In genomic region chr4:7067523-7068278, GRCh38 we compare ENCODE assay signal across 8 cellular contexts. TPM values are rescaled to one million over a fixed set of nuclear protein-coding genes. Genes with fewer than 3 reads are reported as not detected.
DNase-seq lines count a peak whose midpoint lies in the region; ATAC-seq and TF ChIP-seq lines count a peak whose summit lies in the region.

Gene GRPEL1 (minus strand): TSS chr4:7068064. CDS start chr4:7068032, 32 bp downstream.

- WGBS in prostate gland, result under 1% methylated on average over 72 of the region's 75 CpGs
- WGBS in aorta, 2 donors, result 0% methylated on average over 51 to 75 of the region's 75 CpGs

- H3K27ac ChIP-seq in ascending aorta, result peak within 1 kb of the TSS; percentile 86 to 95
- peak within 1 kb of the TSS; percentile 89 to 91 for H3K27ac ChIP-seq in right atrium auricular region
- H3K27ac ChIP-seq in prostate gland, result peak within 1 kb of the TSS; percentile 75 to 85
- H3K27ac ChIP-seq in aorta (ENCODE audit: low read depth in 1 of 2, low read length in 2 of 2), result peak within 1 kb of the TSS in 1 of 2 donors; percentile 80

- TF ChIP-seq POLR2A in prostate gland (IDR thresholded peaks at IDR 0.05), result peak; percentile 95

- H3K9me3 ChIP-seq in ascending aorta (no peaks in the 10 kb centered on the region), right atrium auricular region (no peaks in the 10 kb centered on the region), prostate gland (no peaks in the 10 kb centered on the region), aorta (ENCODE audit: control insufficient read depth, low read length) (no peaks in the 10 kb centered on the region)

- H3K4me1 ChIP-seq in ascending aorta (peaks cover 10 to 18% of the 10 kb centered on the region in 2 donors), right atrium auricular region (peaks cover 0 to 32% of the 10 kb centered on the region in 2 donors), prostate gland (replicated peaks) (peaks cover 7% of the 10 kb centered on the region), aorta (ENCODE audit: control insufficient read depth in 1 of 2, insufficient read depth in 2 of 2, low read length in 2 of 2) (peaks cover 0 to 6% of the 10 kb centered on the region in 2 donors)

- H3K4me3 ChIP-seq in ascending aorta (peak within 1 kb of the TSS; percentile 90 to 94), right atrium auricular region (peak within 1 kb of the TSS; percentile 71 to 100), prostate gland (peak within 1 kb of the TSS; percentile 91 to 92), aorta (ENCODE audit: low read length in 2 of 2) (peak within 1 kb of the TSS; percentile 74 to 76)

- H3K36me3 ChIP-seq in ascending aorta (peaks cover 6 to 19% of the 10 kb centered on the region in 2 donors), right atrium auricular region (peaks cover 21% of the 10 kb centered on the region), prostate gland (no peaks in the 10 kb centered on the region), aorta (ENCODE audit: control insufficient read depth in 1 of 2, insufficient read depth in 2 of 2, low read length in 1 of 2) (no peaks in the 10 kb centered on the region)

- peak; percentile 94 for ATAC-seq in GM18498 (IDR thresholded peaks at IDR 0.05; ENCODE audit: unreplicated experiment)
- peak; percentile 90 for ATAC-seq in HG02852 (IDR thresholded peaks at IDR 0.05; ENCODE audit: unreplicated experiment)
- peak; percentile 99 for ATAC-seq in aorta (ENCODE audit: low FRiP score)

- H3K27me3 ChIP-seq in ascending aorta, result no peaks in the 10 kb centered on the region
- H3K27me3 ChIP-seq in right atrium auricular region, result no peaks in the 10 kb centered on the region
- H3K27me3 ChIP-seq in prostate gland (replicated peaks; ENCODE audit: insufficient read depth), result no peaks in the 10 kb centered on the region
- H3K27me3 ChIP-seq in aorta (ENCODE audit: control insufficient read depth in 1 of 2, insufficient read depth in 2 of 2, low read length in 1 of 2), result no peaks in the 10 kb centered on the region

- intact Hi-C loops in ascending aorta (cut with DNase I), result loop anchor here (1.0 to 5.0 kb wide), 7 partner anchors 24 to 425 kb away; partner anchors contain the start of genes BLOC1S4, KIAA0232, MRFAP1 and TADA2B
- intact Hi-C loops in prostate gland (cut with DNase I), result loop anchor here (1.0 to 5.0 kb wide), 5 partner anchors 23 to 159 kb away; partner anchors contain the start of gene TBC1D14
- intact Hi-C loops in aorta (cut with DNase I), result loop anchor here (1.0 to 2.0 kb wide), 3 partner anchors 24 to 81 kb away; partner anchors contain the start of gene TADA2B (in 2 of the 2)

- peak in 1 of 3 experiments; percentile 4 for TF ChIP-seq CTCF in ascending aorta (IDR thresholded peaks at IDR 0.05)
- no peak for TF ChIP-seq CTCF in right atrium auricular region (IDR thresholded peaks at IDR 0.05)
- TF ChIP-seq CTCF in prostate gland (IDR thresholded peaks at IDR 0.05), result peak in 2 of 4 experiments; percentile 1 to 11

- DNase-seq in NCI-H1436 treated with DMSO at 0.1 percent for 48 hours (lab: John Stamatoyannopoulos, UW), result peak; percentile 89
- peak; percentile 100 for DNase-seq in T follicular helper cell (ENCODE audit: low read depth)
- peak; percentile 98 to 100 for DNase-seq in ascending aorta (ENCODE audit: low spot score in 2 of 2)
- DNase-seq in right atrium auricular region (ENCODE audit: low spot score), result peak; percentile 100
- DNase-seq in prostate gland (ENCODE audit: low spot score), result peak; percentile 99
- peak; percentile 100 for DNase-seq in aorta

RNA-seq across cellular contexts. Expression of gene GRPEL1, which starts in this region (rescaled TPM):
- 42.5 TPM for total RNA-seq in ascending aorta
- total RNA-seq in right atrium auricular region, result 10 to 100 TPM; 17.8 to 18.4 TPM
- 10 to 100 TPM; 12.8 to 25.6 TPM for total RNA-seq in prostate gland
- total RNA-seq in aorta, result 10 to 100 TPM; 16.1 to 22.0 TPM
- polyA plus RNA-seq in aorta, result 10 to 100 TPM; 11.1 to 21.2 TPM
